9 cellular contexts compared by ENCODE assay signal in genomic region chr15:98801234-98801561, GRCh38.
A peak's percentile ranks its signal among the peaks of the same experiment; 100 is the strongest.
DNase-seq lines count a peak whose midpoint lies in the region; ATAC-seq and TF ChIP-seq lines count a peak whose summit lies in the region.
"Had no signal": no experiment of that assay in that cellular context is flagged by ENCODE, and none has a peak within 500 bp of the region (broad histone marks: within the 10 kb centered on the region; RNA-seq: fewer than 3 reads in every experiment).

No MANE protein-coding gene starts in this region.

- H2AFZ ChIP-seq in Loucy (ENCODE audit: low read length), result no peak overlapping the region

- H3K9me3 ChIP-seq in AG04450 (ENCODE audit: control insufficient read depth, insufficient read depth, low read length), result no peaks in the 10 kb centered on the region
- no peaks in the 10 kb centered on the region for H3K9me3 ChIP-seq in Loucy (ENCODE audit: insufficient read depth, low read depth, low read length)
- no peaks in the 10 kb centered on the region for H3K9me3 ChIP-seq in muscle layer of duodenum (ENCODE audit: control insufficient read depth in 1 of 2, low read length in 2 of 2)
- no peaks in the 10 kb centered on the region for H3K9me3 ChIP-seq in MG63
- H3K9me3 ChIP-seq: HAP-1 had no signal

- H4K20me1 ChIP-seq in Loucy (ENCODE audit: insufficient read depth, low read length, poor library complexity, severe bottlenecking), result no peaks in the 10 kb centered on the region

- H3K4me3 ChIP-seq in AG04450 (ENCODE audit: low read depth, low read length), result no peak overlapping the region
- H3K4me3 ChIP-seq in Loucy (ENCODE audit: low read length, poor library complexity, severe bottlenecking), result no peak overlapping the region
- H3K4me3 ChIP-seq in muscle layer of duodenum (ENCODE audit: low read depth in 1 of 2, low read length in 2 of 2), result no peak overlapping the region
- no peak overlapping the region for H3K4me3 ChIP-seq in MG63
- H3K4me3 ChIP-seq: HAP-1 had no signal

- no peaks in the 10 kb centered on the region for H3K9me2 ChIP-seq in Loucy (replicated peaks; ENCODE audit: low read depth, low read length)

- no peak for DNase-seq in AG04450 (ENCODE audit: low read depth, low spot score)
- DNase-seq in astrocyte of the hippocampus (ENCODE audit: low read depth, low spot score), result peak; percentile 40
- DNase-seq in MG63, result no peak
- no peak for DNase-seq in ACHN
- DNase-seq in stimulated activated CD4-positive, alpha-beta T cell treated with anti-CD3 and anti-CD28 coated beads, Interleukin-4, amount 100 ng/mL, for 1 hour, result no peak

- peaks cover 2% of the 10 kb centered on the region; the same call in 1 of the 2 replicates for H3F3A ChIP-seq in Loucy (ENCODE audit: low read depth)

- TF ChIP-seq CTCF in AG04450 (IDR thresholded peaks at IDR 0.05; ENCODE audit: low read depth, low read length), result no peak
- TF ChIP-seq CTCF in Loucy (conservative IDR thresholded peaks at IDR 0.05; ENCODE audit: low read length), result no peak

- H3K9ac ChIP-seq in Loucy (ENCODE audit: low read depth, low read length, poor library complexity, severe bottlenecking), result peak overlapping the region; percentile 39

- H3K36me3 ChIP-seq in Loucy (ENCODE audit: insufficient read depth, low read length), result no peaks in the 10 kb centered on the region
- no peaks in the 10 kb centered on the region for H3K36me3 ChIP-seq in muscle layer of duodenum (ENCODE audit: control insufficient read depth in 1 of 2, insufficient read depth in 2 of 2, low read length in 2 of 2)
- H3K36me3 ChIP-seq in MG63, result no peaks in the 10 kb centered on the region
- H3K36me3 ChIP-seq: HAP-1 had no signal

- no peaks in the 10 kb centered on the region for H3K27me3 ChIP-seq in AG04450 (ENCODE audit: control insufficient read depth, insufficient read depth, low read length)
- no peaks in the 10 kb centered on the region for H3K27me3 ChIP-seq in Loucy (ENCODE audit: insufficient read depth, low read length, poor library complexity, severe bottlenecking)
- no peaks in the 10 kb centered on the region for H3K27me3 ChIP-seq in muscle layer of duodenum (ENCODE audit: low read depth, low read length)
- no peaks in the 10 kb centered on the region for H3K27me3 ChIP-seq in MG63

- POLR2A ChIA-PET in AG04450 (lab: Yijun Ruan, JAX), result no interaction called here

- peak overlapping the region; percentile 73 for H3K27ac ChIP-seq in AG04450 (ENCODE audit: low read depth, low read length)
- H3K27ac ChIP-seq in muscle layer of duodenum (ENCODE audit: low read length), result peak overlapping the region; percentile 40

- H3K4me2 ChIP-seq in Loucy (ENCODE audit: low read depth, low read length, poor library complexity, severe bottlenecking), result peak overlapping the region; percentile 26

- in situ Hi-C loops in ACHN (cut with HindIII; ENCODE audit: low pct_ligation_motif_present, low pct_unique_long_range_greater_than_20kb, low sequenced_read_pairs), result no loop called here

- no peak for ATAC-seq in HG03442 (IDR thresholded peaks at IDR 0.05; ENCODE audit: unreplicated experiment)

- CTCF ChIA-PET in AG04450 (lab: Charles Lee), result no interaction called here

- peaks cover 81% of the 10 kb centered on the region for H3K79me2 ChIP-seq in Loucy (ENCODE audit: insufficient read depth, low read length)

- H3K4me1 ChIP-seq in Loucy (ENCODE audit: insufficient read depth, low read length, poor library complexity, severe bottlenecking) (peaks cover 18% of the 10 kb centered on the region), muscle layer of duodenum (ENCODE audit: control insufficient read depth in 1 of 2, insufficient read depth in 2 of 2, low read length in 2 of 2) (peaks cover 24 to 50% of the 10 kb centered on the region in 2 donors)
